10 cellular contexts compared by ENCODE assay signal in the genomic region with DNA sequence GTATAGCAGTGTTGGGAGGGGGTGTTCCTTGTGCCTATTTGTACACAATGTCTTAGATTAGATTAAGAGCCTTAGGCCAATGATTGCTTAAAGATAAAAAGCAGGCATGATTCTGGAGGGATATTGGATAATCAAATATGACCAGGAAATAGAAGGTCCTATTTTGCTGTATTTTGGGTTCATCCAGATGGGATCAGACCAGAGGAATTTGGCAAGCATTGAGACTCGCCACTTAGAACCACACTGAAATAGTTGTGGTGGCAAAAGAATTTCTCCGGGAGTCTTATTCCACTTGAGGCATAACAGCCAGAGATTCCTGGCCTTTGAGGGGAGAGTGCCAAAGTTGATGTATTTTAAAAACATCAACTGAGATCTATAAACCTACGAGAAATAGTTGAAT.
DNase-seq lines count a peak whose midpoint lies in the region; ATAC-seq and TF ChIP-seq lines count a peak whose summit lies in the region.
"Had no signal": no experiment of that assay in that cellular context is flagged by ENCODE, and none has a peak within 500 bp of the region (broad histone marks: within the 10 kb centered on the region; RNA-seq: fewer than 3 reads in every experiment).

No MANE protein-coding gene starts in this region.

- peak overlapping the region; percentile 68 for H3K27ac Mint-ChIP-seq in HFFc6
- H3K27ac Mint-ChIP-seq: activated naive CD4-positive, alpha-beta T cell treated with anti-CD3 and anti-CD28 coated beads, Interleukin-2, amount 50 U/mL, for 24 hours had no signal

- DNase-seq in HFFc6 = peak; percentile 91
- DNase-seq in astrocyte of the cerebellum (ENCODE audit: low read depth) = peak; percentile 98
- DNase-seq in kidney epithelial cell (ENCODE audit: low read depth) = peak; percentile 94
- peak in 1 of 2 donors; percentile 38 for DNase-seq in tibial artery
- no peak for DNase-seq in HAP-1 (ENCODE audit: low spot score in 2 of 2)
- no peak for DNase-seq in NK-92 treated with Interleukin-12 subunit alpha and Interleukin-12 subunit beta, amount 100 ng/mL, for 24 hours (lab: John Stamatoyannopoulos, UW)
- no peak for DNase-seq in anterior cingulate cortex (lab: John Stamatoyannopoulos, UW)
- DNase-seq: T-helper 9 cell had no signal

- H3K9me3 ChIP-seq in tibial artery (no peaks in the 10 kb centered on the region), HAP-1 (no peaks in the 10 kb centered on the region; the same call in 1 of the 2 replicates)

- H3K27me3 Mint-ChIP-seq in HFFc6 (ENCODE audit: insufficient read depth) = no peaks in the 10 kb centered on the region
- H3K27me3 Mint-ChIP-seq: activated naive CD4-positive, alpha-beta T cell treated with anti-CD3 and anti-CD28 coated beads, Interleukin-2, amount 50 U/mL, for 24 hours had no signal

- peaks cover 74% of the 10 kb centered on the region for H3K4me1 Mint-ChIP-seq in HFFc6 (ENCODE audit: low read depth)

- peaks cover 0 to 56% (median 36%) of the 10 kb centered on the region in 4 donors for H3K4me1 ChIP-seq in tibial artery
- H3K4me1 ChIP-seq in HAP-1 = no peaks in the 10 kb centered on the region

- H3K4me3 ChIP-seq in astrocyte of the cerebellum (ENCODE audit: low read depth, low read length) = no peak overlapping the region
- no peak overlapping the region for H3K4me3 ChIP-seq in kidney epithelial cell (ENCODE audit: low read depth, low read length)
- H3K4me3 ChIP-seq in tibial artery = no peak overlapping the region
- no peak overlapping the region for H3K4me3 ChIP-seq in HAP-1

- H3K36me3 Mint-ChIP-seq in HFFc6 (ENCODE audit: low read depth) = peaks cover 36% of the 10 kb centered on the region

- H3K36me3 ChIP-seq in kidney epithelial cell (ENCODE audit: control insufficient read depth, insufficient read depth, low read length) = no peaks in the 10 kb centered on the region
- no peaks in the 10 kb centered on the region for H3K36me3 ChIP-seq in tibial artery
- H3K36me3 ChIP-seq in HAP-1 (replicated peaks) = no peaks in the 10 kb centered on the region

- in situ Hi-C loops in astrocyte of the cerebellum (cut with HindIII; ENCODE audit: low sequenced_read_pairs) (no loop called here), HAP-1 (cut with MboI; ENCODE audit: low sequenced_read_pairs) (no loop called here)

- intact Hi-C loops in tibial artery (cut with DNase I; ENCODE audit: low total_unique reads) = no loop called here

- H3K27me3 ChIP-seq in kidney epithelial cell (ENCODE audit: control insufficient read depth, insufficient read depth, low read length) (no peaks in the 10 kb centered on the region), tibial artery (no peaks in the 10 kb centered on the region), HAP-1 (ENCODE audit: low read depth) (no peaks in the 10 kb centered on the region)

- H3K4me3 Mint-ChIP-seq in HFFc6 = peak overlapping the region; percentile 56
- H3K4me3 Mint-ChIP-seq: activated naive CD4-positive, alpha-beta T cell treated with anti-CD3 and anti-CD28 coated beads, Interleukin-2, amount 50 U/mL, for 24 hours had no signal

- ATAC-seq in GM18520 (IDR thresholded peaks at IDR 0.05; ENCODE audit: unreplicated experiment) = no peak

- peaks cover 24% of the 10 kb centered on the region for H3K9me3 Mint-ChIP-seq in HFFc6

- peak overlapping the region; percentile 68 to 69 for H3K27ac ChIP-seq in tibial artery

- TF ChIP-seq CTCF in HFFc6 (IDR thresholded peaks at IDR 0.05) (no peak), astrocyte of the cerebellum (IDR thresholded peaks at IDR 0.05; ENCODE audit: low read depth, low read length, missing control alignments) (no peak), kidney epithelial cell (IDR thresholded peaks at IDR 0.05; ENCODE audit: insufficient read depth, low read length, poor library complexity, severe bottlenecking) (no peak), tibial artery (IDR thresholded peaks at IDR 0.05) (no peak)

Comparison
In these comparisons a context has a peak if more than half of its experiments do, and no peak if none do; other contexts are left out.
1. DNase-seq: peak in HFFc6 (single experiment), astrocyte of the cerebellum (single experiment) and kidney epithelial cell (single experiment); none in HAP-1 (0 of 2), NK-92 treated with Interleukin-12 subunit alpha and Interleukin-12 subunit beta, amount 100 ng/mL, for 24 hours (single experiment) and anterior cingulate cortex (0 of 58).